ENCODE assay signal across 29 cellular contexts in the genomic region with DNA sequence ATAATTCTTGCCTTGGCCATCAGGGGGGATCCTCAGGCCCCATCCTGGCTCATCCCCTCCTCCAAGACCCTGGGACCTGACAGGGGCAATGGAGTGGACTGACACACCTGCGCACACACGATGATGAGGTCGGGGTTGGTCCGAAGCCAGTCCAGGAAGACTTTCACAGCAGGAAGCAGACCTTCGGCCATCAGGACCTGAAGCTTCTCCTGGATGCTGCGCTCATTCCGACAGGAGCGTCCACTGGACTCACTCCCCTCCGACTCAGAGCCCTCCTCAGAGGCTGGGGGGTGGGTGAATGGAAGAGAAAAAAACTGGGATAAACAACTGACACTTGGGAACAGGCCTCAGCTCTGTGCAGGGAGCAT. TPM values are rescaled to one million over a fixed set of nuclear protein-coding genes. Genes with fewer than 3 reads are reported as not detected.
DNase-seq lines count a peak whose midpoint lies in the region; ATAC-seq and TF ChIP-seq lines count a peak whose summit lies in the region.
"Had no signal": no experiment of that assay in that cellular context is flagged by ENCODE, and none has a peak within 500 bp of the region (broad histone marks: within the 10 kb centered on the region; RNA-seq: fewer than 3 reads in every experiment).

No MANE protein-coding gene starts in this region.

- H3K27me3 Mint-ChIP-seq in HFFc6 (ENCODE audit: insufficient read depth): peaks cover 2% of the 10 kb centered on the region; the same call in 1 of the 2 replicates
- H3K27me3 Mint-ChIP-seq: activated naive CD8-positive, alpha-beta T cell treated with anti-CD3 and anti-CD28 coated beads for 36 hours; memory B cell; T-cell had no signal

- H3K4me3 ChIP-seq in SJSA1 (no peak overlapping the region), skin epidermis (no peak overlapping the region)
- H3K4me3 ChIP-seq: BLaER1, cardiac muscle cell, neural progenitor cell, Peyer's patch, SJCRH30 had no signal

- peak overlapping the region; percentile 61; the same call in 1 of the 2 replicates for H3K4me3 Mint-ChIP-seq in HFFc6
- H3K4me3 Mint-ChIP-seq: activated naive CD8-positive, alpha-beta T cell treated with anti-CD3 and anti-CD28 coated beads for 36 hours; memory B cell; neural progenitor cell; T-cell had no signal

- H3K9me3 Mint-ChIP-seq in HFFc6: no peaks in the 10 kb centered on the region
- H3K9me3 Mint-ChIP-seq: activated naive CD8-positive, alpha-beta T cell treated with anti-CD3 and anti-CD28 coated beads for 36 hours; memory B cell; neural progenitor cell; T-cell had no signal

- ATAC-seq in HG03571 (IDR thresholded peaks at IDR 0.05; ENCODE audit: unreplicated experiment): no peak
- no peak for ATAC-seq in HG03196 (IDR thresholded peaks at IDR 0.05; ENCODE audit: unreplicated experiment)
- ATAC-seq: left colon, T-cell had no signal

- no peak; the same call in 1 of the 2 replicates for TF ChIP-seq CTCF in HFFc6 (IDR thresholded peaks at IDR 0.05)

- H3K4me1 Mint-ChIP-seq in HFFc6 (ENCODE audit: low read depth): peaks cover 37% of the 10 kb centered on the region
- H3K4me1 Mint-ChIP-seq: memory B cell, neural progenitor cell had no signal

- peaks cover 94% of the 10 kb centered on the region for H3K36me3 ChIP-seq in SJSA1

- no peaks in the 10 kb centered on the region for H3K27me3 ChIP-seq in SJSA1 (replicated peaks)
- H3K27me3 ChIP-seq: BLaER1, cardiac muscle cell, neural progenitor cell, Peyer's patch, SJCRH30 had no signal

- DNase-seq in HFFc6 (no peak), SJSA1 (ENCODE audit: low read depth in 1 of 2, low spot score in 2 of 2) (no peak), epithelial cell of prostate (ENCODE audit: low read depth, low spot score) (no peak), NCI-H446 (lab: John Stamatoyannopoulos, UW) (no peak), kidney tubule cell (ENCODE audit: low spot score) (no peak)
- DNase-seq: activated CD4-positive, alpha-beta T cell treated with anti-CD3 and anti-CD28 coated beads for 4 hours; activated effector memory CD4-positive, alpha-beta T cell treated with Interleukin-2 at 50 U/mL for 16 hours; activated naive CD8-positive, alpha-beta T cell treated with anti-CD3 and anti-CD28 coated beads for 36 hours; Caco-2; dermis blood vessel endothelial cell; DMS53; hippocampal formation; left colon; NCI-H1436 treated with DMSO at 0.1 percent for 48 hours; NCI-H2081 treated with DMSO at 0.1 percent for 48 hours; NCI-H2227 treated with DMSO at 0.1 percent for 48 hours; Peyer's patch; SJCRH30; stimulated activated CD4-positive, alpha-beta T cell treated with anti-CD3 and anti-CD28 coated beads, Interleukin-2, amount 100 ng/mL, for 24 hours; T-cell; WERI-Rb-1 had no signal

- peaks cover 18% of the 10 kb centered on the region for H3K4me1 ChIP-seq in SJSA1 (replicated peaks)
- H3K4me1 ChIP-seq: BLaER1, Caco-2, neural progenitor cell, parathyroid adenoma, Peyer's patch had no signal

- peaks cover 69% of the 10 kb centered on the region for H3K36me3 Mint-ChIP-seq in HFFc6 (ENCODE audit: low read depth)

- H3K27ac ChIP-seq in SJSA1 (0 out of 2 replicates have a peak overlapping the region, but pooled peaks have one; percentile 33), epithelial cell of prostate (peak overlapping the region; percentile 87), skin epidermis (peak overlapping the region in 12 of 21 experiments; percentile 1 to 67 (median 50))
- H3K27ac ChIP-seq: BLaER1, cardiac muscle cell, neural progenitor cell, parathyroid adenoma, Peyer's patch, SJCRH30, WERI-Rb-1 had no signal

- peak overlapping the region; percentile 86 for H3K27ac Mint-ChIP-seq in HFFc6
- H3K27ac Mint-ChIP-seq: activated naive CD8-positive, alpha-beta T cell treated with anti-CD3 and anti-CD28 coated beads for 36 hours; neural progenitor cell had no signal

- no peaks in the 10 kb centered on the region for H3K9me3 ChIP-seq in SJSA1 (replicated peaks)
- H3K9me3 ChIP-seq: BLaER1, Caco-2, Peyer's patch, SJCRH30 had no signal

RNA-seq across cellular contexts. Expression of gene PAQR6, which starts 15.4 kb away (rescaled TPM):
- under 1 TPM; 0.45 to 0.65 (median 0.52) TPM for total RNA-seq in HFFc6 (2021; fragmentation: NEBNext Ultra II Directional; extraction: Animal tissue kit (Norgen Biotek cat#: 25700))
- total RNA-seq in SJSA1 (2014; rRNA removed; shearing (Covaris generic)): 0.16 and 0.32 TPM in 2 replicates

RNA-seq across cellular contexts. Expression of gene SMG5, which starts 19.4 kb away (rescaled TPM):
- 10 to 100 TPM; 46.8 to 56.5 (median 50.6) TPM for total RNA-seq in HFFc6 (2021; fragmentation: NEBNext Ultra II Directional; extraction: Animal tissue kit (Norgen Biotek cat#: 25700))
- total RNA-seq in SJSA1 (2014; rRNA removed; shearing (Covaris generic)): 49.8 and 68.2 TPM in 2 replicates

RNA-seq across cellular contexts. Expression of gene TMEM79, which starts 20.9 kb away (rescaled TPM):
- 1 to 10 TPM; 2.0 to 2.7 (median 2.1) TPM for total RNA-seq in HFFc6 (2021; fragmentation: NEBNext Ultra II Directional; extraction: Animal tissue kit (Norgen Biotek cat#: 25700))
- total RNA-seq in SJSA1 (2014; rRNA removed; shearing (Covaris generic)): 0.69 and 1.9 TPM in 2 replicates

RNA-seq across cellular contexts. Expression of gene BGLAP, which starts 21.3 kb away (rescaled TPM):
- total RNA-seq in HFFc6 (2021; fragmentation: NEBNext Ultra II Directional; extraction: Animal tissue kit (Norgen Biotek cat#: 25700)): under 1 TPM in 2 of 6 experiments, not detected in 4; 0.40 to 0.62 TPM
- total RNA-seq in SJSA1 (2014; rRNA removed; shearing (Covaris generic)): not detected in 2 replicates
- total RNA-seq: dermis blood vessel endothelial cell had no signal

RNA-seq across cellular contexts. Expression of gene GLMP, which starts 32.2 kb away (rescaled TPM):
- total RNA-seq in HFFc6 (2021; fragmentation: NEBNext Ultra II Directional; extraction: Animal tissue kit (Norgen Biotek cat#: 25700)): 10 to 100 TPM; 50.8 to 91.8 (median 87.4) TPM
- 30.0 and 32.0 TPM in 2 replicates for total RNA-seq in SJSA1 (2014; rRNA removed; shearing (Covaris generic))

Comparison
In these comparisons a context has a peak if more than half of its experiments do, and no peak if none do; other contexts are left out.
1. H3K27ac ChIP-seq: peak in every context shown above with its lines; median percentile 87 in epithelial cell of prostate; 50 in skin epidermis; 33 in SJSA1.